In genomic region chr10:111261066-111261465, GRCh38 we compare ENCODE assay signal across 27 cellular contexts.
DNase-seq lines count a peak whose midpoint lies in the region; ATAC-seq, FAIRE-seq and TF ChIP-seq lines count a peak whose summit lies in the region.
"Had no signal": no experiment of that assay in that cellular context is flagged by ENCODE, and none has a peak within 500 bp of the region (broad histone marks: within the 10 kb centered on the region; RNA-seq: fewer than 3 reads in every experiment).

No MANE protein-coding gene starts in this region.

- no peak overlapping the region for H3K27ac Mint-ChIP-seq in activated naive CD8-positive, alpha-beta T cell treated with anti-CD3 and anti-CD28 coated beads for 36 hours
- H3K27ac Mint-ChIP-seq: B cell; CD8-positive, alpha-beta memory T cell; HFFc6 had no signal

- DNase-seq in AG10803 (ENCODE audit: low read depth) (peak; percentile 37), HTR-8/SVneo (ENCODE audit: insufficient read length, low spot score) (peak; percentile 20), islet precursor cell (peak; percentile 72), osteoblast (ENCODE audit: insufficient read length, low spot score, missing footprints) (peak; percentile 44), ecto neural progenitor cell (ENCODE audit: low spot score) (no peak)
- no peak for DNase-seq in activated naive CD8-positive, alpha-beta T cell treated with anti-CD3 and anti-CD28 coated beads for 36 hours
- no peak for DNase-seq in activated CD4-positive, CD25-positive, alpha-beta regulatory T cell (lab: John Stamatoyannopoulos, UW)
- DNase-seq: CD8-positive, alpha-beta memory T cell; DMS 273 treated with DMSO at 0.1 percent for 48 hours; DMS79; HFFc6; Karpas-422; NCI-H1092; NCI-H1417 treated with DMSO at 0.1 percent for 48 hours; NCI-H1694 treated with DMSO at 0.1 percent for 48 hours; NCI-H2081; NCI-H2227 treated with DMSO at 0.1 percent for 48 hours; NCI-H69; SHP77 had no signal

- no peaks in the 10 kb centered on the region for H3K9me3 ChIP-seq in osteoblast (ENCODE audit: low read depth, low read length)
- H3K9me3 ChIP-seq: HAP-1 had no signal

- no peak overlapping the region for H3K27ac ChIP-seq in osteoblast (ENCODE audit: low read depth, low read length)
- H3K27ac ChIP-seq: C4-2B, RWPE1 had no signal

- peaks cover 28% of the 10 kb centered on the region for H3K27me3 Mint-ChIP-seq in activated naive CD8-positive, alpha-beta T cell treated with anti-CD3 and anti-CD28 coated beads for 36 hours

- no peak for FAIRE-seq in HTR-8/SVneo (lab: Jason Lieb, UNC)
- FAIRE-seq: A204.1, GM19239, HepG2 had no signal

- no peak overlapping the region for H3K4me3 Mint-ChIP-seq in activated naive CD8-positive, alpha-beta T cell treated with anti-CD3 and anti-CD28 coated beads for 36 hours
- H3K4me3 Mint-ChIP-seq: B cell; CD8-positive, alpha-beta memory T cell; HFFc6 had no signal

- no peak for ATAC-seq in HG03139 (IDR thresholded peaks at IDR 0.05; ENCODE audit: unreplicated experiment)
- ATAC-seq: HepG2 had no signal

- no peak overlapping the region for H3K4me3 ChIP-seq in AG10803 (ENCODE audit: low read length)
- H3K4me3 ChIP-seq in osteoblast (ENCODE audit: insufficient read depth, low read length) = no peak overlapping the region
- H3K4me3 ChIP-seq: HAP-1 had no signal

- no peaks in the 10 kb centered on the region for H3K4me1 Mint-ChIP-seq in activated naive CD8-positive, alpha-beta T cell treated with anti-CD3 and anti-CD28 coated beads for 36 hours
- H3K4me1 Mint-ChIP-seq: B cell; CD8-positive, alpha-beta memory T cell had no signal

- no peaks in the 10 kb centered on the region for H3K9me3 Mint-ChIP-seq in activated naive CD8-positive, alpha-beta T cell treated with anti-CD3 and anti-CD28 coated beads for 36 hours

- TF ChIP-seq CTCF in AG10803 (conservative IDR thresholded peaks at IDR 0.05; ENCODE audit: low read length) (no peak), osteoblast (IDR thresholded peaks at IDR 0.05; ENCODE audit: extremely low read depth, low read depth, low read length) (no peak)

- no peak overlapping the region for H2AFZ ChIP-seq in osteoblast (ENCODE audit: low read length)

- no peaks in the 10 kb centered on the region for H3K36me3 ChIP-seq in osteoblast (ENCODE audit: insufficient read depth, low read length)
- H3K36me3 ChIP-seq: HAP-1 had no signal

- H3K36me3 Mint-ChIP-seq in activated naive CD8-positive, alpha-beta T cell treated with anti-CD3 and anti-CD28 coated beads for 36 hours = no peaks in the 10 kb centered on the region
- H3K36me3 Mint-ChIP-seq: CD8-positive, alpha-beta memory T cell had no signal

- H3K4me1 ChIP-seq in osteoblast (ENCODE audit: insufficient read depth, low read length) = no peaks in the 10 kb centered on the region
- H3K4me1 ChIP-seq: HAP-1 had no signal

- no peak overlapping the region for H3K4me2 ChIP-seq in osteoblast (ENCODE audit: insufficient read depth, low read length)

- H4K20me1 ChIP-seq in osteoblast (ENCODE audit: insufficient read depth, low read length) = no peaks in the 10 kb centered on the region

- H3K79me2 ChIP-seq in osteoblast (ENCODE audit: insufficient read depth, low read length) = no peaks in the 10 kb centered on the region

- no peaks in the 10 kb centered on the region for H3K27me3 ChIP-seq in osteoblast (ENCODE audit: insufficient read depth, low read length)

Comparison
In these comparisons a context has a peak if more than half of its experiments do, and no peak if none do; other contexts are left out.
1. DNase-seq: peak in AG10803 (single experiment), HTR-8/SVneo (single experiment), islet precursor cell (single experiment) and osteoblast (single experiment); none in ecto neural progenitor cell (single experiment), activated naive CD8-positive, alpha-beta T cell treated with anti-CD3 and anti-CD28 coated beads for 36 hours (single experiment) and activated CD4-positive, CD25-positive, alpha-beta regulatory T cell (0 of 4).